Comparison of ENCODE assay signal across 14 cellular contexts in genomic region chr18:61842146-61842545, GRCh38. TPM values are rescaled to one million over a fixed set of nuclear protein-coding genes. Genes with fewer than 3 reads are reported as not detected.
DNase-seq lines count a peak whose midpoint lies in the region; FAIRE-seq and TF ChIP-seq lines count a peak whose summit lies in the region.
"Had no signal": no experiment of that assay in that cellular context is flagged by ENCODE, and none has a peak within 500 bp of the region (broad histone marks: within the 10 kb centered on the region; RNA-seq: fewer than 3 reads in every experiment).

No MANE protein-coding gene starts in this region.

- FAIRE-seq in frontal cortex (lab: Jason Lieb, UNC): peak; percentile 49

- no peaks in the 10 kb centered on the region for H3K36me3 ChIP-seq in HAP-1 (replicated peaks)
- H3K36me3 ChIP-seq: esophagus squamous epithelium, lower lobe of right lung, thoracic aorta had no signal

- DNase-seq in HAP-1 (ENCODE audit: low spot score in 2 of 2) (peak; percentile 29 to 54), SW480 (ENCODE audit: low spot score) (peak; percentile 47), frontal cortex (ENCODE audit: low spot score in 2 of 2) (peak in 1 of 2 donors; percentile 9), retinal pigment epithelial cell (ENCODE audit: low read depth) (peak; percentile 2), glomerular visceral epithelial cell (ENCODE audit: extremely low spot score) (no peak)
- no peak for DNase-seq in activated CD4-positive, alpha-beta T cell treated with anti-CD3 and anti-CD28 coated beads for 48 hours
- no peak for DNase-seq in activated T-cell treated with anti-CD3 and anti-CD28 coated beads, Interleukin-2, amount 50 U/mL, for 48 hours
- DNase-seq: activated CD8-positive, alpha-beta memory T cell treated with anti-CD3 and anti-CD28 coated beads for 24 hours; esophagus squamous epithelium; GOT3; lower lobe of right lung; naive thymus-derived CD4-positive, alpha-beta T cell; NCI-H446 had no signal

- H3K27me3 ChIP-seq in HAP-1 (ENCODE audit: low read depth): no peaks in the 10 kb centered on the region
- H3K27me3 ChIP-seq: esophagus squamous epithelium had no signal

- H3K4me3 ChIP-seq in HAP-1 (no peak overlapping the region), retinal pigment epithelial cell (ENCODE audit: low read length) (no peak overlapping the region)
- H3K4me3 ChIP-seq: esophagus squamous epithelium, lower lobe of right lung, thoracic aorta had no signal

- no peak for TF ChIP-seq CTCF in retinal pigment epithelial cell (conservative IDR thresholded peaks at IDR 0.05; ENCODE audit: low read depth, low read length)

- in situ Hi-C loops in HAP-1 (cut with MboI; ENCODE audit: low sequenced_read_pairs): no loop called here

- no peaks in the 10 kb centered on the region for H3K9me3 ChIP-seq in HAP-1
- H3K9me3 ChIP-seq: esophagus squamous epithelium, lower lobe of right lung, thoracic aorta had no signal

- peaks cover 6% of the 10 kb centered on the region for H3K4me1 ChIP-seq in HAP-1
- H3K4me1 ChIP-seq: lower lobe of right lung had no signal

RNA-seq across cellular contexts. Expression of gene RNF152, which starts 50.7 kb away (rescaled TPM):
- 106 TPM for total RNA-seq in frontal cortex

Comparison
In these comparisons a context has a peak if more than half of its experiments do, and no peak if none do; other contexts are left out.
1. DNase-seq: peak in HAP-1 (2 of 2), SW480 (single experiment) and retinal pigment epithelial cell (single experiment); none in activated CD4-positive, alpha-beta T cell treated with anti-CD3 and anti-CD28 coated beads for 48 hours (single experiment), activated T-cell treated with anti-CD3 and anti-CD28 coated beads, Interleukin-2, amount 50 U/mL, for 48 hours (0 of 2) and glomerular visceral epithelial cell (single experiment).